Comparison of ENCODE assay signal across 14 cellular contexts in genomic region chr10:6748981-6749630, GRCh38.
A peak's percentile ranks its signal among the peaks of the same experiment; 100 is the strongest.
DNase-seq lines count a peak whose midpoint lies in the region; ATAC-seq and TF ChIP-seq lines count a peak whose summit lies in the region.
"Had no signal": no experiment of that assay in that cellular context is flagged by ENCODE, and none has a peak within 500 bp of the region (broad histone marks: within the 10 kb centered on the region; RNA-seq: fewer than 3 reads in every experiment).

No MANE protein-coding gene starts in this region.

- H2BK5ac ChIP-seq in IMR-90 (ENCODE audit: low read depth, low read length, poor library complexity, severe bottlenecking) = peak overlapping the region; percentile 82

- peak overlapping the region; percentile 9; the same call in 1 of the 2 replicates for H3K27ac ChIP-seq in IMR-90 (ENCODE audit: insufficient read depth, low read length)
- H3K27ac ChIP-seq: uterus had no signal

- CTCF ChIA-PET in IMR-90 (lab: Yijun Ruan, JAX) = interaction anchor here (0.7 kb wide), 1 partner anchor 19 kb away, joined by 3 read pairs; no protein-coding TSS in a partner anchor

- WGBS in IMR-90 (ENCODE audit: extremely low coverage in 2 of 2, insufficient read length in 1 of 2), 2 experiments = no CpG with 5 or more reads among the region's 5 CpGs

- no peak for TF ChIP-seq POLR2A in IMR-90 (IDR thresholded peaks at IDR 0.05; ENCODE audit: low read depth, low read length)

- H4K5ac ChIP-seq in IMR-90 (ENCODE audit: low read depth, low read length) = no peak overlapping the region

- DNase-seq in AG10803 (ENCODE audit: low read depth) (peak; percentile 71), IMR-90 (peak; percentile 79), astrocyte of the spinal cord (ENCODE audit: low read depth, low spot score) (peak; percentile 67), kidney glomerular epithelial cell (lab: John Stamatoyannopoulos, UW) (peak; percentile 51), GM13977 (ENCODE audit: low spot score) (no peak)
- no peak for DNase-seq in T-helper 2 cell treated with Interferon-gamma antibody and Interleukin-4, amounts not matched to agents 5 μg/mL and 100 μg/mL, for 36 hours (ENCODE audit: low spot score)
- DNase-seq in effector memory CD8-positive, alpha-beta T cell = no peak
- DNase-seq: activated T-cell treated with anti-CD3 and anti-CD28 coated beads, Interleukin-2, amount 50 U/mL, for 48 hours; AML-193; DMS79 treated with DMSO at 0.1 percent for 48 hours; T-helper 1 cell; uterus had no signal

- H3K56ac ChIP-seq in IMR-90 (ENCODE audit: extremely low read depth, insufficient read depth, low read length) = no peak overlapping the region

- POLR2A ChIA-PET in IMR-90 (lab: Charles Lee; ENCODE audit: unreplicated experiment) = no interaction called here

- BruUV-seq in IMR-90 (replicated peaks; lab: Mats Ljungman, UMichigan) = no TSS peak

- H4K91ac ChIP-seq in IMR-90 (ENCODE audit: insufficient read depth, low read depth, low read length) = no peak overlapping the region

- no peaks in the 10 kb centered on the region for H4K20me1 ChIP-seq in IMR-90 (ENCODE audit: insufficient read depth, low read length)

- peak overlapping the region in 1 of 2 experiments; percentile 78; a peak in 2 of 4 replicates for H4K8ac ChIP-seq in IMR-90 (ENCODE audit: low read depth in 2 of 2, low read length in 2 of 2)

- H3K36me3 Mint-ChIP-seq in T-helper 2 cell treated with Interferon-gamma antibody and Interleukin-4, amounts not matched to agents 5 μg/mL and 100 μg/mL, for 36 hours (ENCODE audit: low read depth) = no peaks in the 10 kb centered on the region
- peaks cover 2% of the 10 kb centered on the region for H3K36me3 Mint-ChIP-seq in effector memory CD8-positive, alpha-beta T cell (ENCODE audit: insufficient read depth)
- H3K36me3 Mint-ChIP-seq: brain had no signal

- no peak for TF ChIP-seq CTCF in AG10803 (conservative IDR thresholded peaks at IDR 0.05; ENCODE audit: low read length)
- no peak for TF ChIP-seq CTCF in IMR-90 (conservative IDR thresholded peaks at IDR 0.05; ENCODE audit: low read depth, low read length)
- no peak for TF ChIP-seq CTCF in astrocyte of the spinal cord (IDR thresholded peaks at IDR 0.05; ENCODE audit: low read depth, low read length)
- TF ChIP-seq CTCF in GM13977 (IDR thresholded peaks at IDR 0.05; ENCODE audit: extremely low read depth, insufficient read depth, missing control alignments) = no peak

- no peaks in the 10 kb centered on the region for H3K9me3 ChIP-seq in IMR-90 (ENCODE audit: control insufficient read depth, insufficient read depth, low read length)
- H3K9me3 ChIP-seq: uterus had no signal

- H2BK120ac ChIP-seq in IMR-90 (ENCODE audit: low read depth, low read length) = peak overlapping the region; percentile 85

- H3K4me3 ChIP-seq in AG10803 (ENCODE audit: low read length) (no peak overlapping the region), IMR-90 (ENCODE audit: insufficient read depth, low read depth, low read length) (no peak overlapping the region), astrocyte of the spinal cord (ENCODE audit: low read depth, low read length) (no peak overlapping the region)
- H3K4me3 ChIP-seq: uterus had no signal

- H3K4me1 ChIP-seq in IMR-90 (ENCODE audit: control insufficient read depth, insufficient read depth, low read length) = peaks cover 13% of the 10 kb centered on the region
- H3K4me1 ChIP-seq: uterus had no signal

- peak overlapping the region; percentile 37; the same call in 1 of the 2 replicates for H3K23ac ChIP-seq in IMR-90 (ENCODE audit: low read depth, low read length)

- ATAC-seq in IMR-90 (ENCODE audit: low read depth) (peak; percentile 66), HG02938 (IDR thresholded peaks at IDR 0.05; ENCODE audit: unreplicated experiment) (no peak)
- ATAC-seq in effector memory CD8-positive, alpha-beta T cell (replicated peaks) = no peak

- H2AK9ac ChIP-seq in IMR-90 (replicated peaks; ENCODE audit: low read depth, low read length, poor library complexity) = no peak overlapping the region

- dilution Hi-C loops in IMR-90 (cut with HindIII; ENCODE audit: low sequenced_read_pairs, unreplicated experiment) = no loop called here

- peaks cover 9% of the 10 kb centered on the region for H3K9me1 ChIP-seq in IMR-90 (ENCODE audit: insufficient read depth, low read length)

- H3K27me3 Mint-ChIP-seq in T-helper 2 cell treated with Interferon-gamma antibody and Interleukin-4, amounts not matched to agents 5 μg/mL and 100 μg/mL, for 36 hours (ENCODE audit: low read depth) = peaks cover 11% of the 10 kb centered on the region
- H3K27me3 Mint-ChIP-seq in effector memory CD8-positive, alpha-beta T cell = peaks cover 37 to 84% of the 10 kb centered on the region in 2 donors

- peak overlapping the region; percentile 78; the same call in 1 of the 2 replicates for H2BK20ac ChIP-seq in IMR-90 (ENCODE audit: low read depth, low read length)

- H3K4me3 Mint-ChIP-seq in T-helper 2 cell treated with Interferon-gamma antibody and Interleukin-4, amounts not matched to agents 5 μg/mL and 100 μg/mL, for 36 hours = no peak overlapping the region
- no peak overlapping the region for H3K4me3 Mint-ChIP-seq in effector memory CD8-positive, alpha-beta T cell
- H3K4me3 Mint-ChIP-seq: brain had no signal

- no peaks in the 10 kb centered on the region for H3K4me1 Mint-ChIP-seq in T-helper 2 cell treated with Interferon-gamma antibody and Interleukin-4, amounts not matched to agents 5 μg/mL and 100 μg/mL, for 36 hours (ENCODE audit: low read depth)
- H3K4me1 Mint-ChIP-seq in effector memory CD8-positive, alpha-beta T cell (ENCODE audit: low read depth in 2 of 2) = no peaks in the 10 kb centered on the region

- H3K14ac ChIP-seq in IMR-90 (replicated peaks; ENCODE audit: low read depth, low read length) = no peak overlapping the region

- H3K27me3 ChIP-seq in IMR-90 (ENCODE audit: control insufficient read depth, insufficient read depth, low read length) = no peaks in the 10 kb centered on the region
- H3K27me3 ChIP-seq: uterus had no signal

- peak overlapping the region; percentile 88 for H3K4ac ChIP-seq in IMR-90 (ENCODE audit: low read depth, low read length)

- H3K18ac ChIP-seq in IMR-90 (ENCODE audit: low read depth, low read length) = no peak overlapping the region

- H3K4me2 ChIP-seq in IMR-90 (ENCODE audit: low read depth, low read length) = no peak overlapping the region

- TF ChIP-seq RAD21 in IMR-90 (IDR thresholded peaks at IDR 0.05; ENCODE audit: low read length) = no peak

- no peaks in the 10 kb centered on the region for H3K9me3 Mint-ChIP-seq in T-helper 2 cell treated with Interferon-gamma antibody and Interleukin-4, amounts not matched to agents 5 μg/mL and 100 μg/mL, for 36 hours
- no peaks in the 10 kb centered on the region for H3K9me3 Mint-ChIP-seq in effector memory CD8-positive, alpha-beta T cell

- H3K36me3 ChIP-seq in IMR-90 (ENCODE audit: control insufficient read depth, insufficient read depth, low read length) = no peaks in the 10 kb centered on the region
- H3K36me3 ChIP-seq: uterus had no signal

- in situ Hi-C loops in IMR-90 (cut with MboI; ENCODE audit: low sequenced_read_pairs) = loop anchor here (25.0 kb wide), 2 partner anchors 512 to 1038 kb away; partner anchors contain the start of genes ATP5F1C and KIN
- in situ Hi-C loops in astrocyte of the spinal cord (cut with HindIII; ENCODE audit: low sequenced_read_pairs) = no loop called here
- in situ Hi-C loops in GM13977 (cut with MboI; ENCODE audit: low pct_unique_long_range_greater_than_20kb, low sequenced_read_pairs, unreplicated experiment) = no loop called here

- intact Hi-C loops in IMR-90 (cut with micrococcal nuclease) = no loop called here

- H3K79me1 ChIP-seq in IMR-90 (ENCODE audit: low read depth in 1 of 2, low read length in 2 of 2) = no peaks in the 10 kb centered on the region; a peak in 1 of 4 replicates

- H2AK5ac ChIP-seq in IMR-90 (ENCODE audit: low read depth, low read length) = 0 out of 2 replicates have a peak overlapping the region, but pooled peaks have one; percentile 2

- H2BK15ac ChIP-seq in IMR-90 (ENCODE audit: low read depth, low read length) = peak overlapping the region; percentile 3; the same call in 1 of the 3 replicates

- no peak overlapping the region for H3K9ac ChIP-seq in IMR-90 (ENCODE audit: low read depth, low read length)

- no peak overlapping the region for H3K27ac Mint-ChIP-seq in T-helper 2 cell treated with Interferon-gamma antibody and Interleukin-4, amounts not matched to agents 5 μg/mL and 100 μg/mL, for 36 hours
- no peak overlapping the region for H3K27ac Mint-ChIP-seq in effector memory CD8-positive, alpha-beta T cell

- no peak overlapping the region for H2AFZ ChIP-seq in IMR-90 (replicated peaks; ENCODE audit: low read length, poor library complexity)

TF ChIP-seq in IMR-90, 13 proteins besides CTCF, POLR2A, EP300 and RAD21:
- peak; percentile 11; the same call in 1 of the 2 replicates for TF ChIP-seq BHLHE40 (IDR thresholded peaks at IDR 0.05; ENCODE audit: low read depth, low read length)
- no peak for TF ChIP-seq MAZ (IDR thresholded peaks at IDR 0.05; ENCODE audit: borderline replicate concordance, low read depth, low read length)
- TF ChIP-seq ELK1 (IDR thresholded peaks at IDR 0.05; ENCODE audit: borderline replicate concordance, low read depth, low read length) = no peak
- no peak for TF ChIP-seq SMC3 (IDR thresholded peaks at IDR 0.05; ENCODE audit: low read depth, low read length)
- TF ChIP-seq RCOR1 (IDR thresholded peaks at IDR 0.05; ENCODE audit: insufficient replicate concordance, low read length) = no peak
- no peak for TF ChIP-seq NFE2L2 (IDR thresholded peaks at IDR 0.05; ENCODE audit: low read depth, low read length)
- TF ChIP-seq FOS (IDR thresholded peaks at IDR 0.05; ENCODE audit: low read depth, low read length) = 0 out of 2 replicates have a peak, but pooled peaks have one; percentile 13
- TF ChIP-seq MXI1 (IDR thresholded peaks at IDR 0.05; ENCODE audit: borderline replicate concordance, low read depth, low read length) = no peak

Comparison
In these comparisons a context has a peak if more than half of its experiments do, and no peak if none do; other contexts are left out.
1. DNase-seq: peak in AG10803 (single experiment), IMR-90 (single experiment), astrocyte of the spinal cord (single experiment) and kidney glomerular epithelial cell (single experiment); none in GM13977 (single experiment), T-helper 2 cell treated with Interferon-gamma antibody and Interleukin-4, amounts not matched to agents 5 μg/mL and 100 μg/mL, for 36 hours (single experiment) and effector memory CD8-positive, alpha-beta T cell (0 of 3).